Comparison of ENCODE assay signal across 8 cellular contexts in the genomic region with DNA sequence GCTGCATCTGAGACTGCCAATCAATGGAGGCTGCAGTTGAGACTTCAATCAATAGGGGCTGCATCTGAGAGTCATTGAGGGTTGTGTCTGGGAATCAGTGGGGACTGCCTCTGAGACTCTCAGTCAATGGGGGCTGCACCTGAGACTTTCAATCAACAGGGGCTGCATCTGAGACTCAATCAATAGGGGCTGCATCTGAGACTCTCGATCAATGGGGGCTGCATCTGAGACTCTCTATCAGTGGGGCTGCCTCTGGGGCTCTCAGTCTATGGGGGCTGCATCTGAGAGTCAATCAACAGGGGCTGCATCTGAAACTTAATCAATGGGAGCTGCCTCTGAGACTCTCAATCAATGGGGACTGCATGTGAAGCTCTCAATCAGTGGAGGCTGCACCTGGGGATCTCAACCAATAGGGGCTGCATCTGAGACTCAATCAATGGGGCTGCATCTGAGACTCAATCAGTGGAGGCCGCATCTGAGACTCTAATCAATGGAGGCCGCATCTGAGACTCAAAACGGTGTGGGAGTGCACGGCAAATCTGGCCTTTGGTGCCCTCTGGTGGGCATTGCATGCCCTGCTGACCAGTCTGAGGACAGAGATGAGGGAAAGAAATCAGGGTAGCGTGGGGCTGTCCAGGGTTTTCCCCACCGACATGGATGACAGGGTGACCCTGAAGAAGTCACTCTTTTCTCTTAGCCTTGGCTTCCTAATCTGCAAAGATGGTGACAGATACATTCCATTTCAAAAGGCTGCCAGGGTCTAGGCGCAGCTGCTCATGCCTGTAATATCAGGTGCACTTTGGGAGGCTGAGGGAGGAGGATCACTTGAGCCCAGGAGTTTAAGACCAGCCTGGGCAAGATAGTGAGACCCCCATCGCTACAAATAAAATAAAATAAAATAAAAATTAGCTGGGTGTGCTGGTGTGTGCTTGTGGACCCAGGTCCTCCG. TPM values are rescaled to one million over a fixed set of nuclear protein-coding genes. Genes with fewer than 3 reads are reported as not detected.
DNase-seq lines count a peak whose midpoint lies in the region; TF ChIP-seq lines count a peak whose summit lies in the region.

No MANE protein-coding gene starts in this region.

- TF ChIP-seq POLR2A in ovary (IDR thresholded peaks at IDR 0.05) = no peak
- TF ChIP-seq POLR2A in tibial nerve (IDR thresholded peaks at IDR 0.05) = no peak

- DNase-seq in A172 (ENCODE audit: low spot score) = peak; percentile 42
- peak; percentile 90 for DNase-seq in GM13976 (ENCODE audit: low spot score)
- DNase-seq in HuH-7 (ENCODE audit: low spot score) = peak; percentile 85
- peak; percentile 69 for DNase-seq in RPMI8226
- DNase-seq in activated effector memory CD4-positive, alpha-beta T cell treated with Interleukin-2 at 50 U/mL for 16 hours = peak; percentile 51
- DNase-seq in germinal center (ENCODE audit: low spot score) = peak; percentile 77
- DNase-seq in ovary = peak; percentile 64 to 86 (median 84)
- peak; percentile 67 to 82 for DNase-seq in tibial nerve (ENCODE audit: low spot score in 2 of 2)

- TF ChIP-seq CTCF in GM13976 (IDR thresholded peaks at IDR 0.05; ENCODE audit: borderline replicate concordance, control extremely low read depth, extremely low read depth, insufficient read depth, missing control alignments) (peak; percentile 98), ovary (IDR thresholded peaks at IDR 0.05) (peak; percentile 77 to 89 (median 88)), tibial nerve (IDR thresholded peaks at IDR 0.05) (peak; percentile 73 to 93 (median 91))

- no peak overlapping the region for H3K4me3 ChIP-seq in ovary
- no peak overlapping the region for H3K4me3 ChIP-seq in tibial nerve

- intact Hi-C loops in ovary (cut with DNase I) = loop anchor here in 3 of 4 donors (5.0 to 10.0 kb wide), 4 partner anchors 105 to 218 kb away; no protein-coding TSS in a partner anchor

- H3K36me3 ChIP-seq in ovary = no peaks in the 10 kb centered on the region
- no peaks in the 10 kb centered on the region for H3K36me3 ChIP-seq in tibial nerve

- H3K9me3 ChIP-seq in ovary = no peaks in the 10 kb centered on the region
- H3K9me3 ChIP-seq in tibial nerve = no peaks in the 10 kb centered on the region

- in situ Hi-C loops in GM13976 (cut with MboI; ENCODE audit: low sequenced_read_pairs, unreplicated experiment) = no loop called here

- no peaks in the 10 kb centered on the region for H3K4me1 ChIP-seq in ovary (ENCODE audit: insufficient read depth)
- no peaks in the 10 kb centered on the region for H3K4me1 ChIP-seq in tibial nerve

- H3K27me3 ChIP-seq in ovary = no peaks in the 10 kb centered on the region
- peaks cover 0 to 16% of the 10 kb centered on the region in 2 donors for H3K27me3 ChIP-seq in tibial nerve

- H3K27ac ChIP-seq in ovary = no peak overlapping the region
- no peak overlapping the region for H3K27ac ChIP-seq in tibial nerve

- TF ChIP-seq EP300 in ovary (IDR thresholded peaks at IDR 0.05) = no peak
- TF ChIP-seq EP300 in tibial nerve (IDR thresholded peaks at IDR 0.05) = no peak

- 27 to 29% (median 27%) methylated on average over 10 of the region's 10 CpGs for WGBS in ovary, 3 donors
- WGBS in tibial nerve, 2 donors = 28 to 29% methylated on average over 10 of the region's 10 CpGs

RNA-seq across cellular contexts. Expression of a gene that starts 41.3 kb away (rescaled TPM):
- 70.8 and 85.0 TPM in 2 replicates for total RNA-seq in A172 (2014; rRNA removed; shearing (Covaris generic))
- total RNA-seq in ovary (100 to 1,000 TPM in 6 of 7 donors, 10 to 100 TPM in 1; 76.7 to 169 (median 134) TPM), tibial nerve (100 to 1,000 TPM; 128 to 226 (median 160) TPM)
- polyA plus RNA-seq in ovary = 10 to 100 TPM; 73.0 to 97.9 TPM
